Comparison of ENCODE assay signal across 2 cellular contexts in genomic region chr22:31139866-31140716, GRCh38.
TF ChIP-seq lines count a peak whose summit lies in the region.

TSS of gene PLA2G3 (minus strand) at chr22:31140508. CDS start at chr22:31140354, 154 bp downstream.

TF ChIP-seq in SK-N-SH, 30 proteins besides CTCF, POLR2A, EP300 and RAD21 (continued from another document):
- no peak for TF ChIP-seq CHD2 (IDR thresholded peaks at IDR 0.05; ENCODE audit: low read length, partially characterized antibody)
- TF ChIP-seq MEF2A (IDR thresholded peaks at IDR 0.05; ENCODE audit: borderline replicate concordance, low read depth) = no peak
- TF ChIP-seq RCOR1 (IDR thresholded peaks at IDR 0.05; ENCODE audit: low read length) = no peak
- no peak for TF ChIP-seq MAX (IDR thresholded peaks at IDR 0.05; ENCODE audit: low read depth)
- TF ChIP-seq RXRA (IDR thresholded peaks at IDR 0.05; ENCODE audit: borderline replicate concordance, low read depth) = no peak
TF ChIP-seq in SK-N-SH: peak in this region for 0.

TF ChIP-seq in SK-N-SH treated with all-trans-retinoic acid at 6 μM for 48 hours, 23 proteins besides CTCF, POLR2A, EP300 and RAD21 (continued from another document):
- TF ChIP-seq CREB5 (CRISPR knock-in tag; IDR thresholded peaks at IDR 0.05; ENCODE audit: low read depth) (no peak), GLIS3 (CRISPR knock-in tag; IDR thresholded peaks at IDR 0.05) (no peak), ZFP30 (CRISPR knock-in tag; IDR thresholded peaks at IDR 0.05) (no peak), OSR1 (CRISPR knock-in tag; IDR thresholded peaks at IDR 0.05) (no peak), CSRNP3 (CRISPR knock-in tag; IDR thresholded peaks at IDR 0.05) (no peak)
TF ChIP-seq in SK-N-SH treated with all-trans-retinoic acid at 6 μM for 48 hours: peak in this region for 0.
